Comparison of ENCODE assay signal across 13 cellular contexts in genomic region chr13:85528578-85529215, GRCh38.
DNase-seq lines count a peak whose midpoint lies in the region; ATAC-seq and TF ChIP-seq lines count a peak whose summit lies in the region.
"Had no signal": no experiment of that assay in that cellular context is flagged by ENCODE, and none has a peak within 500 bp of the region (broad histone marks: within the 10 kb centered on the region; RNA-seq: fewer than 3 reads in every experiment).

No MANE protein-coding gene starts in this region.

- no peak overlapping the region for H3K4me3 ChIP-seq in AG10803 (ENCODE audit: low read length)
- H3K4me3 ChIP-seq in Loucy (ENCODE audit: low read length, poor library complexity, severe bottlenecking), result no peak overlapping the region
- H3K4me3 ChIP-seq in mesodermal cell (ENCODE audit: extremely low read depth, insufficient read depth, low read length, poor library complexity, severe bottlenecking), result no peak overlapping the region

- no peak overlapping the region for H3K9ac ChIP-seq in Loucy (ENCODE audit: low read depth, low read length, poor library complexity, severe bottlenecking)

- peak overlapping the region; percentile 86 for H3K27ac ChIP-seq in mesodermal cell (ENCODE audit: low read depth, low read length, severe bottlenecking)

- H3K9me3 ChIP-seq in Loucy (ENCODE audit: insufficient read depth, low read depth, low read length) (no peaks in the 10 kb centered on the region), mesodermal cell (ENCODE audit: control insufficient read depth, low read length) (no peaks in the 10 kb centered on the region)

- H3K27me3 ChIP-seq in Loucy (ENCODE audit: insufficient read depth, low read length, poor library complexity, severe bottlenecking), result no peaks in the 10 kb centered on the region

- H3K9me2 ChIP-seq in Loucy (replicated peaks; ENCODE audit: low read depth, low read length), result no peaks in the 10 kb centered on the region

- peak overlapping the region; percentile 46 for H3K4me2 ChIP-seq in Loucy (ENCODE audit: low read depth, low read length, poor library complexity, severe bottlenecking)

- H3K36me3 ChIP-seq in Loucy (ENCODE audit: insufficient read depth, low read length) (no peaks in the 10 kb centered on the region), mesodermal cell (ENCODE audit: control insufficient read depth, insufficient read depth, low read length) (no peaks in the 10 kb centered on the region)

- ATAC-seq in GM18867 (IDR thresholded peaks at IDR 0.05; ENCODE audit: unreplicated experiment) (no peak), left colon (no peak)
- ATAC-seq: CD8-positive, alpha-beta T cell had no signal

- TF ChIP-seq CTCF in AG10803 (conservative IDR thresholded peaks at IDR 0.05; ENCODE audit: low read length) (no peak), Loucy (conservative IDR thresholded peaks at IDR 0.05; ENCODE audit: low read length) (no peak)

- peaks cover 21% of the 10 kb centered on the region for H3K4me1 ChIP-seq in Loucy (ENCODE audit: insufficient read depth, low read length, poor library complexity, severe bottlenecking)
- peaks cover 16% of the 10 kb centered on the region for H3K4me1 ChIP-seq in mesodermal cell (ENCODE audit: control insufficient read depth, insufficient read depth, low read length, poor library complexity, severe bottlenecking)

- no peaks in the 10 kb centered on the region for H3K79me2 ChIP-seq in Loucy (ENCODE audit: insufficient read depth, low read length)

- WGBS in mesodermal cell (ENCODE audit: insufficient coverage in 2 of 2), 2 experiments, result 100% methylated on average over 2 of the region's 3 CpGs

- peak; percentile 74 for DNase-seq in AG10803 (ENCODE audit: low read depth)
- DNase-seq in cerebellar cortex (ENCODE audit: low spot score), result peak; percentile 4
- DNase-seq in COR-L47 (lab: John Stamatoyannopoulos, UW), result no peak
- DNase-seq in DMS153 (lab: John Stamatoyannopoulos, UW), result no peak
- no peak for DNase-seq in left colon
- DNase-seq: activated B cell treated with CpG ODN at 0.5 μM for 24 hours; CD8-positive, alpha-beta T cell; NCI-H2081 treated with DMSO at 0.1 percent for 48 hours; RPMI8226; stimulated activated CD8-positive, alpha-beta memory T cell treated with anti-CD3 and anti-CD28 coated beads, Interleukin-4, amount 100 ng/mL, for 48 hours had no signal

- no peaks in the 10 kb centered on the region for H3F3A ChIP-seq in Loucy (ENCODE audit: low read depth)

- no peaks in the 10 kb centered on the region for H4K20me1 ChIP-seq in Loucy (ENCODE audit: insufficient read depth, low read length, poor library complexity, severe bottlenecking)

- intact Hi-C loops in left colon (cut with DNase I, micrococcal nuclease), result no loop called here

- peak overlapping the region; percentile 44; the same call in 1 of the 2 replicates for H2AFZ ChIP-seq in Loucy (ENCODE audit: low read length)

Comparison
In these comparisons a context has a peak if more than half of its experiments do, and no peak if none do; other contexts are left out.
1. DNase-seq: peak in AG10803 (single experiment) and cerebellar cortex (single experiment); none in COR-L47 (single experiment), DMS153 (single experiment) and left colon (0 of 2).